In the genomic region with DNA sequence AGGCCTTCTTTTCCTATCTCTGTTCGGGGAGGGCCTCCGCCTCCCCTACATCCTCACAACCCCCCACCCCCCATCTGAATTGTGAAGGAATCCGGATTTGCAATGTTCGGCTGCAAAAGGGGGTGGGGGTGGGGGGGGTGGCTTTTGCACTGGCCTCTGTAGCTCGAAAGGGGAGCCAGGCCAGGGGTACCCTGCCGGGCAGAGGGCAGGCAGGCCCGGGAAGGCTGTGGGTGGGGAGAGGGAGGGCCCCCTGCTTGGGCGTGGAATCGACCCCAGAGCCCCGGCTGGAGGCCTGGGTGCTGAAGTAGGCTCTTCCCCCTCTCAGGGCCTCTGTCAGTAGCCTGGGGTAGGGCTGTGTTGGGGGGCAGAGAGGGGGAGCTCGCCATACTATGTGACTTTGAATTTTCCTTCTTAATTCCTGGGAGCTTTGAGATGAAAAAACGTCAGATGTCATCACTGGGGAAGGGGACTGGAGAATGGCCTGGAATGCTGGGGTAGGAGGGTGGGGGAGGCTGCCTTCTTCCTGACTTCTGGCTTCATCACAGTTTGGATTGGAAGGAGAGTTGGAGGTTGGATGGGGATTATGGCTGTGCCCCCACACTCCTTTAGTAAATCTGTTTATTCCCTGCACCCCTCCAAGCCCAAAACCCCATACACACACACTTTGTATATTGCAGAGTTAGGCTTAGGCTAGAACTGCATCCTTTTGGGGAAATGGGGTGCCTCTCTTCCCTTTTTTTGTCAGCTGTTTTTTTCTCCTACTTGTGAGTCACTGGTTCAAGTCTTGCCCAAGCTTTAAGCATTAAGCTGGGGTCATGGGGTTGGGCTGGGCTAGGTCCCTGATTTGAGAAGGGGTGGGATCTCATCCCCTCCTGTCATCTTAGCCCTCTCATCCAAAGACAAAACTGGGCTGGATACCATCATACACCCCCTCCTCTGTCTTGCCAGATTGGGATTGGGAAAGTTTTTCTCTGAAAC, we compare ENCODE assay signal across 7 cellular contexts. TPM values are rescaled to one million over a fixed set of nuclear protein-coding genes. Genes with fewer than 3 reads are reported as not detected.
A peak's percentile ranks its signal among the peaks of the same experiment; 100 is the strongest.
DNase-seq lines count a peak whose midpoint lies in the region; ATAC-seq and TF ChIP-seq lines count a peak whose summit lies in the region.
"Had no signal": no experiment of that assay in that cellular context is flagged by ENCODE, and none has a peak within 500 bp of the region (broad histone marks: within the 10 kb centered on the region; RNA-seq: fewer than 3 reads in every experiment).

No MANE protein-coding gene starts in this region.

- H3K9me3 ChIP-seq in CD4-positive, CD25-positive, alpha-beta regulatory T cell (ENCODE audit: control insufficient read depth in 2 of 2, low read length in 2 of 2), result no peaks in the 10 kb centered on the region
- H3K9me3 ChIP-seq in OCI-LY7 (ENCODE audit: low read length), result no peaks in the 10 kb centered on the region

- no peak overlapping the region for H3K4me2 ChIP-seq in OCI-LY7 (ENCODE audit: low read length)

- no peak overlapping the region for H3K4me3 ChIP-seq in CD4-positive, CD25-positive, alpha-beta regulatory T cell (ENCODE audit: low read depth, low read length)
- H3K4me3 ChIP-seq in OCI-LY7 (ENCODE audit: low read depth, low read length, poor library complexity, severe bottlenecking), result no peak overlapping the region

- peaks cover 22% of the 10 kb centered on the region for H3K4me1 ChIP-seq in CD4-positive, CD25-positive, alpha-beta regulatory T cell (ENCODE audit: control insufficient read depth, insufficient read depth, low read length, poor library complexity, severe bottlenecking)
- H3K4me1 ChIP-seq in OCI-LY7 (ENCODE audit: insufficient read depth, low read length, poor library complexity, severe bottlenecking), result peaks cover 3% of the 10 kb centered on the region

- peaks cover 46% of the 10 kb centered on the region for H3K27me3 Mint-ChIP-seq in CD4-positive, CD25-positive, alpha-beta regulatory T cell
- peaks cover 59% of the 10 kb centered on the region for H3K27me3 Mint-ChIP-seq in activated CD4-positive, alpha-beta memory T cell treated with anti-CD3 and anti-CD28 coated beads, Interleukin-2, amount 10 ng/mL, durations not matched to agents 7 days and 5 days

- no peaks in the 10 kb centered on the region for H3K36me3 ChIP-seq in CD4-positive, CD25-positive, alpha-beta regulatory T cell (ENCODE audit: control insufficient read depth, insufficient read depth, low read length)
- no peaks in the 10 kb centered on the region for H3K36me3 ChIP-seq in OCI-LY7 (ENCODE audit: insufficient read depth, low read length)

- TF ChIP-seq CTCF in OCI-LY7 (conservative IDR thresholded peaks at IDR 0.05; ENCODE audit: low read length), result no peak

- H3K4me1 Mint-ChIP-seq in CD4-positive, CD25-positive, alpha-beta regulatory T cell, result peaks cover 0 to 25% (median 9%) of the 10 kb centered on the region in 4 donors
- peaks cover 10% of the 10 kb centered on the region for H3K4me1 Mint-ChIP-seq in activated CD4-positive, alpha-beta memory T cell treated with anti-CD3 and anti-CD28 coated beads, Interleukin-2, amount 10 ng/mL, durations not matched to agents 7 days and 5 days

- ATAC-seq in CD4-positive, CD25-positive, alpha-beta regulatory T cell (ENCODE audit: low read depth in 2 of 2), result no peak

- peaks cover 6% of the 10 kb centered on the region for H3K27me3 ChIP-seq in CD4-positive, CD25-positive, alpha-beta regulatory T cell (ENCODE audit: control insufficient read depth, insufficient read depth, low read length)

- H3K9me2 ChIP-seq in OCI-LY7 (ENCODE audit: insufficient read depth, low read length), result no peaks in the 10 kb centered on the region

- no peaks in the 10 kb centered on the region for H3K36me3 Mint-ChIP-seq in CD4-positive, CD25-positive, alpha-beta regulatory T cell
- H3K36me3 Mint-ChIP-seq in activated CD4-positive, alpha-beta memory T cell treated with anti-CD3 and anti-CD28 coated beads, Interleukin-2, amount 10 ng/mL, durations not matched to agents 7 days and 5 days (ENCODE audit: low read depth), result no peaks in the 10 kb centered on the region

- H3K9me3 Mint-ChIP-seq in CD4-positive, CD25-positive, alpha-beta regulatory T cell, result no peaks in the 10 kb centered on the region
- no peaks in the 10 kb centered on the region for H3K9me3 Mint-ChIP-seq in activated CD4-positive, alpha-beta memory T cell treated with anti-CD3 and anti-CD28 coated beads, Interleukin-2, amount 10 ng/mL, durations not matched to agents 7 days and 5 days

- H4K20me1 ChIP-seq in OCI-LY7 (ENCODE audit: insufficient read depth, low read length), result no peaks in the 10 kb centered on the region

- DNase-seq in CD4-positive, CD25-positive, alpha-beta regulatory T cell, result no peak
- DNase-seq in activated CD4-positive, alpha-beta memory T cell treated with anti-CD3 and anti-CD28 coated beads, Interleukin-2, amount 10 ng/mL, durations not matched to agents 7 days and 5 days, result no peak
- DNase-seq in medulla oblongata (ENCODE audit: extremely low spot score) (peak; percentile 41), SHP77 (lab: John Stamatoyannopoulos, UW) (no peak), OCI-LY7 (ENCODE audit: low spot score) (no peak), NCI-H187 (lab: John Stamatoyannopoulos, UW) (no peak)

- POLR2A ChIA-PET in activated CD4-positive, alpha-beta memory T cell treated with anti-CD3 and anti-CD28 coated beads, Interleukin-2, amount 10 ng/mL, durations not matched to agents 7 days and 5 days (lab: Charles Lee), result no interaction called here
- POLR2A ChIA-PET in OCI-LY7 (lab: Charles Lee), result no interaction called here

- CTCF ChIA-PET in activated CD4-positive, alpha-beta memory T cell treated with anti-CD3 and anti-CD28 coated beads, Interleukin-2, amount 10 ng/mL, durations not matched to agents 7 days and 5 days (lab: Charles Lee), result interaction anchor here (1.0 to 3.6 kb wide), 3 partner anchors 45 to 326 kb away, joined by 3 to 21 read pairs (median 3); a partner anchor contains a TSS
- CTCF ChIA-PET in OCI-LY7 (lab: Charles Lee; ENCODE audit: unreplicated experiment), result interaction anchor here (0.6 kb wide), 1 partner anchor 126 kb away, joined by 3 read pairs; no protein-coding TSS in a partner anchor

- H3K27ac ChIP-seq in CD4-positive, CD25-positive, alpha-beta regulatory T cell (ENCODE audit: insufficient read depth, low read length, poor library complexity, severe bottlenecking), result no peak overlapping the region
- no peak overlapping the region for H3K27ac ChIP-seq in OCI-LY7 (ENCODE audit: low read depth, low read length, poor library complexity, severe bottlenecking)

- intact Hi-C loops in OCI-LY7 (cut with micrococcal nuclease; ENCODE audit: unreplicated experiment), result no loop called here

- BruUV-seq in OCI-LY7 (replicated peaks; lab: Mats Ljungman, UMichigan), result no TSS peak

- H3K79me2 ChIP-seq in OCI-LY7 (ENCODE audit: insufficient read depth, low read depth, low read length), result no peaks in the 10 kb centered on the region

- H3K27ac Mint-ChIP-seq in CD4-positive, CD25-positive, alpha-beta regulatory T cell, result peak overlapping the region in 1 of 3 donors; percentile 83
- H3K27ac Mint-ChIP-seq in activated CD4-positive, alpha-beta memory T cell treated with anti-CD3 and anti-CD28 coated beads, Interleukin-2, amount 10 ng/mL, durations not matched to agents 7 days and 5 days, result no peak overlapping the region

- peak overlapping the region; percentile 74 to 93 (median 82) for H3K4me3 Mint-ChIP-seq in CD4-positive, CD25-positive, alpha-beta regulatory T cell
- H3K4me3 Mint-ChIP-seq in activated CD4-positive, alpha-beta memory T cell treated with anti-CD3 and anti-CD28 coated beads, Interleukin-2, amount 10 ng/mL, durations not matched to agents 7 days and 5 days, result peak overlapping the region; percentile 51

- no peak overlapping the region for H2AFZ ChIP-seq in OCI-LY7 (ENCODE audit: low read length)

RNA-seq across cellular contexts. Expression of a gene that starts 1.3 kb away (rescaled TPM):
- 3.9 TPM for total RNA-seq in CD4-positive, CD25-positive, alpha-beta regulatory T cell
- polyA plus RNA-seq in CD4-positive, CD25-positive, alpha-beta regulatory T cell, result under 1 TPM in 3 of 4 donors, not detected in 1; 0.13 to 0.24 (median 0.18) TPM
- total RNA-seq in activated CD4-positive, alpha-beta memory T cell treated with anti-CD3 and anti-CD28 coated beads, Interleukin-2, amount 10 ng/mL, durations not matched to agents 7 days and 5 days, result under 1 TPM; 0.60 to 0.86 TPM
- total RNA-seq in OCI-LY7 (2014; rRNA removed; shearing (Covaris generic)), result 1.1 and 2.2 TPM in 2 replicates
- 2.3 and 4.4 TPM in 2 replicates for total RNA-seq in OCI-LY7 (2022)

RNA-seq across cellular contexts. Expression of a gene that starts 17.8 kb away (rescaled TPM):
- not detected for total RNA-seq in CD4-positive, CD25-positive, alpha-beta regulatory T cell
- polyA plus RNA-seq in CD4-positive, CD25-positive, alpha-beta regulatory T cell, result not detected
- not detected for total RNA-seq in activated CD4-positive, alpha-beta memory T cell treated with anti-CD3 and anti-CD28 coated beads, Interleukin-2, amount 10 ng/mL, durations not matched to agents 7 days and 5 days
- total RNA-seq in OCI-LY7 (2014; rRNA removed; shearing (Covaris generic)), result not detected in 2 replicates
- not detected in 2 replicates for total RNA-seq in OCI-LY7 (2022)
- total RNA-seq: glomerular endothelial cell had no signal

RNA-seq across cellular contexts. Expression of a gene that starts 18.4 kb away (rescaled TPM):
- total RNA-seq in CD4-positive, CD25-positive, alpha-beta regulatory T cell, result 215 TPM
- polyA plus RNA-seq in CD4-positive, CD25-positive, alpha-beta regulatory T cell, result 10 to 100 TPM; 69.2 to 81.6 (median 76.4) TPM
- 100 to 1,000 TPM; 127 to 128 TPM for total RNA-seq in activated CD4-positive, alpha-beta memory T cell treated with anti-CD3 and anti-CD28 coated beads, Interleukin-2, amount 10 ng/mL, durations not matched to agents 7 days and 5 days
- total RNA-seq in OCI-LY7 (2014; rRNA removed; shearing (Covaris generic)), result 72.3 and 73.6 TPM in 2 replicates
- 118 and 128 TPM in 2 replicates for total RNA-seq in OCI-LY7 (2022)

RNA-seq across cellular contexts. Expression of a gene that starts 40.7 kb away (rescaled TPM):
- total RNA-seq in CD4-positive, CD25-positive, alpha-beta regulatory T cell, result 7.5 TPM
- polyA plus RNA-seq in CD4-positive, CD25-positive, alpha-beta regulatory T cell, result 1 to 10 TPM in 2 of 4 donors, under 1 TPM in 2; 0.31 to 1.2 (median 0.90) TPM
- 1 to 10 TPM; 8.7 to 9.6 TPM for total RNA-seq in activated CD4-positive, alpha-beta memory T cell treated with anti-CD3 and anti-CD28 coated beads, Interleukin-2, amount 10 ng/mL, durations not matched to agents 7 days and 5 days
- 8.5 and 9.6 TPM in 2 replicates for total RNA-seq in OCI-LY7 (2014; rRNA removed; shearing (Covaris generic))
- total RNA-seq in OCI-LY7 (2022), result 4.7 and 6.8 TPM in 2 replicates

RNA-seq across cellular contexts. Expression of a gene that starts 51.0 kb away (rescaled TPM):
- total RNA-seq in CD4-positive, CD25-positive, alpha-beta regulatory T cell, result 14.7 TPM
- polyA plus RNA-seq in CD4-positive, CD25-positive, alpha-beta regulatory T cell, result 1 to 10 TPM; 3.1 to 7.1 (median 4.7) TPM
- total RNA-seq in activated CD4-positive, alpha-beta memory T cell treated with anti-CD3 and anti-CD28 coated beads, Interleukin-2, amount 10 ng/mL, durations not matched to agents 7 days and 5 days, result 10 to 100 TPM; 51.7 to 59.2 TPM
- total RNA-seq in OCI-LY7 (2014; rRNA removed; shearing (Covaris generic)), result 39.8 and 45.7 TPM in 2 replicates
- 85.2 and 86.3 TPM in 2 replicates for total RNA-seq in OCI-LY7 (2022)
